ENCODE assay signal across 16 cellular contexts in genomic region chr9:6545017-6545691, GRCh38.
"Had no signal": no experiment of that assay in that cellular context is flagged by ENCODE, and none has a peak within 500 bp of the region (broad histone marks: within the 10 kb centered on the region; RNA-seq: fewer than 3 reads in every experiment).

No MANE protein-coding gene starts in this region.

- H3K36me3 Mint-ChIP-seq: natural killer cell treated with Interleukin-12 subunit alpha and Interleukin-12 subunit beta and Interleukin-15 and Interleukin-18, amount 100 ng/mL, for 72 hours had no signal

- H3K27ac ChIP-seq: right lobe of liver, suprapubic skin, upper lobe of left lung had no signal

- H3K4me3 Mint-ChIP-seq: central memory CD8-positive, alpha-beta T cell; natural killer cell treated with Interleukin-12 subunit alpha and Interleukin-12 subunit beta and Interleukin-15 and Interleukin-18, amount 100 ng/mL, for 72 hours had no signal

- H3K27me3 Mint-ChIP-seq: progenitor cell of endocrine pancreas had no signal

- H3K4me3 ChIP-seq: right lobe of liver, suprapubic skin, upper lobe of left lung had no signal

- H3K27me3 ChIP-seq: right lobe of liver, suprapubic skin, upper lobe of left lung had no signal

- DNase-seq: activated CD4-positive, alpha-beta T cell treated with anti-CD3 and anti-CD28 coated beads, Interleukin-2, amount 50 U/mL, for 48 hours; activated CD4-positive, CD25-positive, alpha-beta regulatory T cell treated with anti-CD3 and anti-CD28 coated beads, Interleukin-2, amount 50 U/mL, for 72 hours; activated T-cell treated with anti-CD3 and anti-CD28 coated beads, Interleukin-2, amount 50 U/mL, for 48 hours; effector memory CD4-positive, alpha-beta T cell; erythroblast; mesenchymal stem cell; occipital lobe; right lobe of liver; stimulated activated naive CD8-positive, alpha-beta T cell treated with anti-CD3 and anti-CD28 coated beads, Interleukin-15, Interleukin-2, amounts not matched to agents 100 U/mL and 50 U/mL, for 24 hours; T-helper 2 cell; upper lobe of left lung had no signal

- H3K27ac Mint-ChIP-seq: natural killer cell treated with Interleukin-12 subunit alpha and Interleukin-12 subunit beta and Interleukin-15 and Interleukin-18, amount 100 ng/mL, for 72 hours; progenitor cell of endocrine pancreas had no signal

- H3K9me3 Mint-ChIP-seq: central memory CD8-positive, alpha-beta T cell; natural killer cell treated with Interleukin-12 subunit alpha and Interleukin-12 subunit beta and Interleukin-15 and Interleukin-18, amount 100 ng/mL, for 72 hours had no signal

- H3K4me1 ChIP-seq: right lobe of liver, suprapubic skin, upper lobe of left lung had no signal

- H3K4me1 Mint-ChIP-seq: central memory CD8-positive, alpha-beta T cell had no signal

- H3K9me3 ChIP-seq: right lobe of liver, suprapubic skin, upper lobe of left lung had no signal

- H3K36me3 ChIP-seq: suprapubic skin, upper lobe of left lung had no signal

- ATAC-seq: left lobe of liver; natural killer cell treated with Interleukin-12 subunit alpha and Interleukin-12 subunit beta and Interleukin-15 and Interleukin-18, amount 100 ng/mL, for 72 hours; right lobe of liver; stimulated activated naive CD8-positive, alpha-beta T cell treated with anti-CD3 and anti-CD28 coated beads, Interleukin-15, Interleukin-2, amounts not matched to agents 100 U/mL and 50 U/mL, for 24 hours had no signal
